In genomic region chr3:104825116-104825515, GRCh38 we compare ENCODE assay signal across 16 cellular contexts.
A peak's percentile ranks its signal among the peaks of the same experiment; 100 is the strongest.
DNase-seq lines count a peak whose midpoint lies in the region; ATAC-seq and TF ChIP-seq lines count a peak whose summit lies in the region.
"Had no signal": no experiment of that assay in that cellular context is flagged by ENCODE, and none has a peak within 500 bp of the region (broad histone marks: within the 10 kb centered on the region; RNA-seq: fewer than 3 reads in every experiment).

No MANE protein-coding gene starts in this region.

- H3K36me3 ChIP-seq in IMR-90 (ENCODE audit: control insufficient read depth, insufficient read depth, low read length) (no peaks in the 10 kb centered on the region), esophagus muscularis mucosa (no peaks in the 10 kb centered on the region), thyroid gland (no peaks in the 10 kb centered on the region)

- no peak overlapping the region for H4K8ac ChIP-seq in IMR-90 (ENCODE audit: low read depth in 2 of 2, low read length in 2 of 2)

- TF ChIP-seq RAD21 in IMR-90 (IDR thresholded peaks at IDR 0.05; ENCODE audit: low read length), result no peak

- peak; percentile 7 for DNase-seq in Ammon's horn (ENCODE audit: low spot score)
- peak; percentile 48 for DNase-seq in IMR-90
- DNase-seq in WTC11 (ENCODE audit: low spot score), result peak; percentile 57
- peak; percentile 65 for DNase-seq in iPS-NIHi7 (ENCODE audit: extremely low spot score)
- no peak for DNase-seq in esophagus muscularis mucosa (ENCODE audit: extremely low spot score)
- no peak for DNase-seq in activated naive CD4-positive, alpha-beta T cell treated with anti-CD3 and anti-CD28 coated beads, Interleukin-2, amount 10 ng/mL, durations not matched to agents 7 days and 5 days
- no peak for DNase-seq in D341Med (ENCODE audit: low spot score)
- no peak for DNase-seq in thyroid gland
- DNase-seq: activated CD4-positive, alpha-beta memory T cell treated with anti-CD3 and anti-CD28 coated beads for 36 hours; aorta; dermis blood vessel endothelial cell; midbrain; MV-4-11; Right ventricle myocardium superior; T1000; testis had no signal

- no peak overlapping the region for H3K18ac ChIP-seq in IMR-90 (ENCODE audit: low read depth, low read length)

- H2BK120ac ChIP-seq in IMR-90 (ENCODE audit: low read depth, low read length), result no peak overlapping the region

- no TSS peak for BruUV-seq in IMR-90 (replicated peaks; lab: Mats Ljungman, UMichigan)

- H3K27ac ChIP-seq in IMR-90 (ENCODE audit: insufficient read depth, low read length), result no peak overlapping the region
- no peak overlapping the region for H3K27ac ChIP-seq in esophagus muscularis mucosa (replicated peaks in 1 of 4)
- no peak overlapping the region for H3K27ac ChIP-seq in thyroid gland
- H3K27ac ChIP-seq: testis had no signal

- peaks cover 27% of the 10 kb centered on the region for H3K4me1 Mint-ChIP-seq in WTC11
- no peaks in the 10 kb centered on the region for H3K4me1 Mint-ChIP-seq in activated naive CD4-positive, alpha-beta T cell treated with anti-CD3 and anti-CD28 coated beads, Interleukin-2, amount 10 ng/mL, durations not matched to agents 7 days and 5 days

- no peak overlapping the region for H3K23ac ChIP-seq in IMR-90 (ENCODE audit: low read depth, low read length)

- peaks cover 16% of the 10 kb centered on the region for H3K9me3 ChIP-seq in IMR-90 (ENCODE audit: control insufficient read depth, insufficient read depth, low read length)
- peaks cover 0 to 18% (median 12%) of the 10 kb centered on the region in 4 donors for H3K9me3 ChIP-seq in esophagus muscularis mucosa
- no peaks in the 10 kb centered on the region for H3K9me3 ChIP-seq in thyroid gland
- H3K9me3 ChIP-seq: testis had no signal

- no CpG with 5 or more reads among the region's 1 CpG for WGBS in IMR-90 (ENCODE audit: extremely low coverage in 2 of 2, insufficient read length in 1 of 2), 2 experiments
- WGBS in esophagus muscularis mucosa, result 29% methylated on average over 1 of the region's 1 CpG
- whole genome bisulfite sequencing in thyroid gland, 2 donors, result 47 to 49% methylated on average over 1 of the region's 1 CpG

- 0 out of 2 replicates have a peak overlapping the region, but pooled peaks have one; percentile 52 for H3K14ac ChIP-seq in IMR-90 (replicated peaks; ENCODE audit: low read depth, low read length)

- ATAC-seq in IMR-90 (ENCODE audit: low read depth) (peak; percentile 56; the same call in 1 of the 2 replicates), WTC11 (peak; percentile 95)

- H3K36me3 Mint-ChIP-seq in WTC11, result peaks cover 42% of the 10 kb centered on the region
- H3K36me3 Mint-ChIP-seq in activated naive CD4-positive, alpha-beta T cell treated with anti-CD3 and anti-CD28 coated beads, Interleukin-2, amount 10 ng/mL, durations not matched to agents 7 days and 5 days, result no peaks in the 10 kb centered on the region
- H3K36me3 Mint-ChIP-seq: activated CD4-positive, alpha-beta memory T cell treated with anti-CD3 and anti-CD28 coated beads for 36 hours had no signal

- TF ChIP-seq CTCF in IMR-90 (conservative IDR thresholded peaks at IDR 0.05; ENCODE audit: low read depth, low read length), result no peak
- no peak for TF ChIP-seq CTCF in WTC11 (IDR thresholded peaks at IDR 0.05)
- TF ChIP-seq CTCF in esophagus muscularis mucosa (IDR thresholded peaks at IDR 0.05), result no peak
- TF ChIP-seq CTCF in thyroid gland (IDR thresholded peaks at IDR 0.05), result no peak

- H2AFZ ChIP-seq in IMR-90 (replicated peaks; ENCODE audit: low read length, poor library complexity), result no peak overlapping the region

- intact Hi-C loops in IMR-90 (cut with micrococcal nuclease), result no loop called here
- intact Hi-C loops in esophagus muscularis mucosa (cut with DNase I), result no loop called here
- intact Hi-C loops in thyroid gland (cut with DNase I), result no loop called here

- H3K79me1 ChIP-seq in IMR-90 (ENCODE audit: low read depth in 1 of 2, low read length in 2 of 2), result no peaks in the 10 kb centered on the region

- no peak overlapping the region for H3K4me3 Mint-ChIP-seq in WTC11
- no peak overlapping the region for H3K4me3 Mint-ChIP-seq in activated naive CD4-positive, alpha-beta T cell treated with anti-CD3 and anti-CD28 coated beads, Interleukin-2, amount 10 ng/mL, durations not matched to agents 7 days and 5 days
- H3K4me3 Mint-ChIP-seq: activated CD4-positive, alpha-beta memory T cell treated with anti-CD3 and anti-CD28 coated beads for 36 hours had no signal

- H2AK5ac ChIP-seq in IMR-90 (ENCODE audit: low read depth, low read length), result no peak overlapping the region

- H3K27ac Mint-ChIP-seq in WTC11, result peak overlapping the region; percentile 77; the same call in 1 of the 2 replicates
- H3K27ac Mint-ChIP-seq in activated naive CD4-positive, alpha-beta T cell treated with anti-CD3 and anti-CD28 coated beads, Interleukin-2, amount 10 ng/mL, durations not matched to agents 7 days and 5 days, result no peak overlapping the region
- H3K27ac Mint-ChIP-seq: activated CD4-positive, alpha-beta memory T cell treated with anti-CD3 and anti-CD28 coated beads for 36 hours had no signal

- no peak for TF ChIP-seq EP300 in esophagus muscularis mucosa (IDR thresholded peaks at IDR 0.05)

- H3K4me2 ChIP-seq in IMR-90 (ENCODE audit: low read depth, low read length), result no peak overlapping the region

- no peak overlapping the region for H3K4me3 ChIP-seq in IMR-90 (ENCODE audit: insufficient read depth, low read depth, low read length)
- H3K4me3 ChIP-seq in esophagus muscularis mucosa, result no peak overlapping the region
- H3K4me3 ChIP-seq in thyroid gland (replicated peaks in 1 of 3), result no peak overlapping the region
- H3K4me3 ChIP-seq: testis had no signal

- no peak overlapping the region for H3K4ac ChIP-seq in IMR-90 (ENCODE audit: low read depth, low read length)

- H2BK5ac ChIP-seq in IMR-90 (ENCODE audit: low read depth, low read length, poor library complexity, severe bottlenecking), result no peak overlapping the region

- no peaks in the 10 kb centered on the region for H4K20me1 ChIP-seq in IMR-90 (ENCODE audit: insufficient read depth, low read length)

- no peak overlapping the region for H2BK20ac ChIP-seq in IMR-90 (ENCODE audit: low read depth, low read length)

- H2BK15ac ChIP-seq in IMR-90 (ENCODE audit: low read depth, low read length), result no peak overlapping the region

- peaks cover 40% of the 10 kb centered on the region for H3K9me3 Mint-ChIP-seq in WTC11
- H3K9me3 Mint-ChIP-seq in activated naive CD4-positive, alpha-beta T cell treated with anti-CD3 and anti-CD28 coated beads, Interleukin-2, amount 10 ng/mL, durations not matched to agents 7 days and 5 days, result peaks cover 9% of the 10 kb centered on the region

- no peak overlapping the region for H3K56ac ChIP-seq in IMR-90 (ENCODE audit: extremely low read depth, insufficient read depth, low read length)

- no peak overlapping the region for H4K91ac ChIP-seq in IMR-90 (ENCODE audit: insufficient read depth, low read depth, low read length)

- TF ChIP-seq POLR2A in IMR-90 (IDR thresholded peaks at IDR 0.05; ENCODE audit: low read depth, low read length) (no peak), esophagus muscularis mucosa (IDR thresholded peaks at IDR 0.05; ENCODE audit: low read depth) (no peak), thyroid gland (IDR thresholded peaks at IDR 0.05) (no peak)

- H3K9ac ChIP-seq in IMR-90 (ENCODE audit: low read depth, low read length), result no peak overlapping the region

- H3K9me1 ChIP-seq in IMR-90 (ENCODE audit: insufficient read depth, low read length), result no peaks in the 10 kb centered on the region

- peaks cover 10% of the 10 kb centered on the region for H3K27me3 Mint-ChIP-seq in WTC11 (ENCODE audit: low read depth)
- no peaks in the 10 kb centered on the region for H3K27me3 Mint-ChIP-seq in activated naive CD4-positive, alpha-beta T cell treated with anti-CD3 and anti-CD28 coated beads, Interleukin-2, amount 10 ng/mL, durations not matched to agents 7 days and 5 days

- H3K4me1 ChIP-seq in IMR-90 (ENCODE audit: control insufficient read depth, insufficient read depth, low read length) (no peaks in the 10 kb centered on the region), esophagus muscularis mucosa (no peaks in the 10 kb centered on the region), thyroid gland (no peaks in the 10 kb centered on the region)
- H3K4me1 ChIP-seq: testis had no signal

- CTCF ChIA-PET in IMR-90 (lab: Yijun Ruan, JAX), result no interaction called here
- CTCF ChIA-PET in WTC11 (lab: Charles Lee), result no interaction called here
- CTCF ChIA-PET in activated naive CD4-positive, alpha-beta T cell treated with anti-CD3 and anti-CD28 coated beads, Interleukin-2, amount 10 ng/mL, durations not matched to agents 7 days and 5 days (lab: Charles Lee), result no interaction called here

- POLR2A ChIA-PET in IMR-90 (lab: Charles Lee; ENCODE audit: unreplicated experiment) (interaction anchor here (0.7 kb wide), 1 partner anchor 22 kb away, joined by 4 read pairs; no protein-coding TSS in a partner anchor), WTC11 (lab: Charles Lee) (no interaction called here)

- H4K5ac ChIP-seq in IMR-90 (ENCODE audit: low read depth, low read length), result no peak overlapping the region

- no peak overlapping the region for H2AK9ac ChIP-seq in IMR-90 (replicated peaks; ENCODE audit: low read depth, low read length, poor library complexity)

- dilution Hi-C loops in IMR-90 (cut with HindIII; ENCODE audit: low sequenced_read_pairs, unreplicated experiment), result no loop called here

- no peaks in the 10 kb centered on the region for H3K27me3 ChIP-seq in IMR-90 (ENCODE audit: control insufficient read depth, insufficient read depth, low read length)
- H3K27me3 ChIP-seq in esophagus muscularis mucosa, result no peaks in the 10 kb centered on the region
- no peaks in the 10 kb centered on the region for H3K27me3 ChIP-seq in thyroid gland
- H3K27me3 ChIP-seq: testis had no signal

- in situ Hi-C loops in IMR-90 (cut with MboI; ENCODE audit: low sequenced_read_pairs), result no loop called here

TF ChIP-seq in IMR-90, 13 proteins besides CTCF, POLR2A, EP300 and RAD21:
- TF ChIP-seq RFX5 (IDR thresholded peaks at IDR 0.05; ENCODE audit: low read depth, low read length), result no peak
- no peak for TF ChIP-seq FOS (IDR thresholded peaks at IDR 0.05; ENCODE audit: low read depth, low read length)
- TF ChIP-seq CEBPB (IDR thresholded peaks at IDR 0.05; ENCODE audit: low read depth, low read length), result no peak

TF ChIP-seq in WTC11, 78 proteins besides CTCF, POLR2A, EP300 and RAD21 (continues in another document):
- TF ChIP-seq ERG (CRISPR knock-in tag; IDR thresholded peaks at IDR 0.05) (no peak), FOXJ3 (CRISPR knock-in tag; IDR thresholded peaks at IDR 0.05; ENCODE audit: borderline replicate concordance) (no peak), SMAD3 (CRISPR knock-in tag; IDR thresholded peaks at IDR 0.05; ENCODE audit: borderline replicate concordance) (no peak), GTF2I (CRISPR knock-in tag; conservative IDR thresholded peaks at IDR 0.05) (no peak)

Comparison
In these comparisons a context has a peak if more than half of its experiments do, and no peak if none do; other contexts are left out.
1. DNase-seq: peak in Ammon's horn (single experiment), IMR-90 (single experiment), WTC11 (single experiment) and iPS-NIHi7 (single experiment); none in esophagus muscularis mucosa (single experiment), activated naive CD4-positive, alpha-beta T cell treated with anti-CD3 and anti-CD28 coated beads, Interleukin-2, amount 10 ng/mL, durations not matched to agents 7 days and 5 days (single experiment), D341Med (single experiment) and thyroid gland (0 of 2).